Comparison of ENCODE assay signal across 8 cellular contexts in the genomic region with DNA sequence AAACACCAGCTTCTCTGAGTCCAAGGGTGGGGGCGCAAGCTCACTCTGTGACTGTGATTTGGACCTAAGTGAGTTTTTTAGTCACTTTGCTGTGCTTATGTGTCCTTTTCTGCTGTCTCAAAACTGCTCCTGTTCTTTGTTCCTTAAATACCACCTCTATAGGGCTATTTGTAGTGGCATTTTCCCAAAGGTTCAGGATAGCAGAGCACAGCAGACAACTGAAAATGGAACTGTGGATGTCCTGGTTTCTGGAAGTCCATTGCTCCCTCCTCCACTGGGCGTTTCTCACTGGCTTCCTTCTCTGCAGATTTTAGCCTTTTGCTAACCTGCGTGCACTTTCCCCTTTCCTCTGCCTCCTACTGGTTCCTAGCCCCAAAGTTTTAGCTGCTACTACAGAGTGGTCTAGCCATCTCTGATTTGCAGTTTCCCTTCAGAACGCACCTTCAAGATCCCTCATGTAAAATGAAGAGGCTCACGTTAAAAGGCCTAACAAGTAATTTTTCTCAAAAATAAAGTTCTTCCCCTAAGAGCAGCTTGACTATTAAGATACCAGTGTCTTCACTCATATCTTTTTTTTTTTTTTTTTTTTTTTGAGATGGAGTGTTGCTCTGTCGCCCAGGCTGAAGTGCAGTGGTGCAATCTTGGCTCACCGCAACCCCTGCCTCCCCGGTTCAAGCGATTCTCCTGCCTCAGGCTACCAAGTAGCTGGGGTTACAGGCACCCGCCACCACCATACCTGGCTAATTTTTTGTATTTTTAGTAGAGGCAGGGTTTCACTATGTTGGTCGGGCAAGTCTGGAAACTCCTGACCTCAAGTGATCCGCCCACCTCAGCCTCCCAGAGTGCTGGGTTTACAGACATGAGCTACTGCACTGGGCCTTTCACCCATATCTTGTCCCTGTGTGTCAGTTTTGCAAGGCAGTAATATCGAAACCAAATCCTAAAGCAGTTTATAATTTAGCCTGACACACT. TPM values are rescaled to one million over a fixed set of nuclear protein-coding genes. Genes with fewer than 3 reads are reported as not detected.
DNase-seq lines count a peak whose midpoint lies in the region; ATAC-seq and TF ChIP-seq lines count a peak whose summit lies in the region.

No MANE protein-coding gene starts in this region.

- no peak overlapping the region for H3K27ac Mint-ChIP-seq in MCF 10A (ENCODE audit: low read depth, unreplicated experiment)

- no peak for TF ChIP-seq CTCF in GM13976 (IDR thresholded peaks at IDR 0.05; ENCODE audit: borderline replicate concordance, control extremely low read depth, extremely low read depth, insufficient read depth, missing control alignments)
- no peak for TF ChIP-seq CTCF in hepatocyte (IDR thresholded peaks at IDR 0.05; ENCODE audit: poor library complexity)
- TF ChIP-seq CTCF in MCF 10A (IDR thresholded peaks at IDR 0.05; ENCODE audit: unreplicated experiment) = no peak

- H3K4me3 Mint-ChIP-seq in MCF 10A (ENCODE audit: unreplicated experiment) = no peak overlapping the region

- H3K4me1 ChIP-seq in hepatocyte (ENCODE audit: insufficient read depth) = peaks cover 4% of the 10 kb centered on the region

- WGBS in hepatocyte (ENCODE audit: low lambda C conversion rate, missing lambda C conversion rate) = 92% methylated on average over 13 of the region's 13 CpGs

- in situ Hi-C loops in GM13976 (cut with MboI; ENCODE audit: low sequenced_read_pairs, unreplicated experiment) = no loop called here

- peak overlapping the region; percentile 44 for H3K27ac ChIP-seq in hepatocyte

- H2AFZ ChIP-seq in hepatocyte = no peak overlapping the region

- DNase-seq in GM13976 (ENCODE audit: low spot score) = peak; percentile 64
- DNase-seq in hepatocyte (ENCODE audit: low spot score) = no peak
- DNase-seq in HuH-7.5 (ENCODE audit: low spot score) = no peak
- DNase-seq in foreskin melanocyte = no peak
- DNase-seq in COR-L47 (lab: John Stamatoyannopoulos, UW) = no peak
- DNase-seq in MCF 10A (ENCODE audit: unreplicated experiment) = no peak

- H3K9me3 ChIP-seq in hepatocyte (ENCODE audit: low read depth) = no peaks in the 10 kb centered on the region

- POLR2A ChIA-PET in MCF 10A (lab: Yijun Ruan, JAX) = interaction anchor here (1.1 to 3.4 kb wide), 9 partner anchors 15 to 55 kb away, joined by 3 to 27 read pairs (median 11); a partner anchor contains a TSS

- no peaks in the 10 kb centered on the region for H3K9me2 ChIP-seq in hepatocyte (replicated peaks; ENCODE audit: insufficient read depth)

- intact Hi-C loops in MCF 10A (cut with micrococcal nuclease) = no loop called here

- CTCF ChIA-PET in MCF 10A (lab: Yijun Ruan, JAX) = interaction anchor here (0.7 to 1.8 kb wide), 8 partner anchors 15 to 202 kb away, joined by 3 to 6 read pairs (median 4); a partner anchor contains a TSS

- H3K9me3 Mint-ChIP-seq in MCF 10A (ENCODE audit: unreplicated experiment) = no peaks in the 10 kb centered on the region

- peaks cover 24% of the 10 kb centered on the region for H3K4me1 Mint-ChIP-seq in MCF 10A (ENCODE audit: insufficient read depth, unreplicated experiment)

- H3K4me3 ChIP-seq in hepatocyte = no peak overlapping the region

- H3K36me3 Mint-ChIP-seq in MCF 10A (ENCODE audit: insufficient read depth, unreplicated experiment) = peaks cover 42% of the 10 kb centered on the region

- no peaks in the 10 kb centered on the region for H3K27me3 ChIP-seq in hepatocyte

- no peaks in the 10 kb centered on the region for H3K27me3 Mint-ChIP-seq in MCF 10A (ENCODE audit: insufficient read depth, unreplicated experiment)

- H3K4me2 ChIP-seq in hepatocyte = peak overlapping the region; percentile 21

- H3K79me2 ChIP-seq in hepatocyte = no peaks in the 10 kb centered on the region

- ATAC-seq in GM21381 (IDR thresholded peaks at IDR 0.05; ENCODE audit: unreplicated experiment) (peak; percentile 93), HG03469 (IDR thresholded peaks at IDR 0.05; ENCODE audit: unreplicated experiment) (peak; percentile 89)

- no peaks in the 10 kb centered on the region for H4K20me1 ChIP-seq in hepatocyte (ENCODE audit: insufficient read depth, poor library complexity, severe bottlenecking)

- BruUV-seq in MCF 10A (replicated peaks; lab: Mats Ljungman, UMichigan) = no TSS peak

- H3K36me3 ChIP-seq in hepatocyte (replicated peaks; ENCODE audit: insufficient read depth, low read depth) = no peaks in the 10 kb centered on the region

RNA-seq across cellular contexts. Expression of a gene that starts 25.8 kb away (rescaled TPM):
- total RNA-seq in hepatocyte (17.9 and 21.0 TPM in 2 replicates), MCF 10A (2022) (41.2 and 46.0 TPM in 2 replicates)
- polyA plus RNA-seq in hepatocyte = 29.2 and 34.2 TPM in 2 replicates

RNA-seq across cellular contexts. Expression of a gene that starts 55.0 kb away (rescaled TPM):
- 55.2 and 60.5 TPM in 2 replicates for total RNA-seq in hepatocyte
- 50.5 and 52.1 TPM in 2 replicates for polyA plus RNA-seq in hepatocyte
- 65.5 and 68.5 TPM in 2 replicates for total RNA-seq in MCF 10A (2022)
